In the genomic region with DNA sequence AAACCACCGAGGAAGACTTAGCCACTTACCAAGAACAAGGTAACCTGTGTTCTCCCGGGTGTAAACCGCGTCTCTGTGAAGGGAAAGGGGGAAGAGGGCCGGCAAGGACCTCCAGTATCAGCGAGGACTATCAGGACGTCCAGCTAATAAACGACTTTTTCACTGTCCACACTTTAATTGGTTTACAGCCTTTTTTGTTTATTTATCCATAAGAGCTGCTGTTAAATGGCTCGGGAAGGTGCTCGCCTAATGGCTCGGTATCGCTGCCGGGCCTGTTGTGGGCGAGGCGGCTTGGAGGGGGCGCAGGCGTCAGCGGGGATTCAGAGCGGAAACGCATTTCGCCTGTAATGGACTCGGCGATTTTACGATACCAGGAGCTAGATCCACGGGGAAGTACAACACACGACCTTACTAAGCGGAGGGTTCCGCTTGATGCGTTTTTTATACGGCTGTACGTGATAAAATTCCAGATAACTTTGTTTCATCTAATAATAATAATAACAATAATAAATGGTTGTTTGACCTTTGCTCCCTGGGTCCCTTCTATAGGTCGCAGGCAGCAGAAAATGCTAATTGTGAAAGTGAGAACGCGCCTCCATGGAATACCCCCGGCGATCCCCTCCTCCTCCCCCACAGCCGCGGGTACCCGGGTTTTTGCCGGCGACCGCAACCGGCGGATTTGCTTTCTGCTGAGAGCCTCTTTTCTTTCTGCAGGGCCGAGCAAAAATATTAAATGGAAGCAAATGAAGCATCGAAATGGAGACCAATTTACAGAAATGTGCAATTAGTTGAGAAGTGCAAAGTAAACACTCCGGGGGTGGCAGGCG, we compare ENCODE assay signal across 1 cellular context.
TF ChIP-seq lines count a peak whose summit lies in the region.

No MANE protein-coding gene starts in this region.

TF ChIP-seq in SK-N-SH, 30 proteins besides CTCF, POLR2A, EP300 and RAD21 (continued from another document):
- TF ChIP-seq, protein P1, sequence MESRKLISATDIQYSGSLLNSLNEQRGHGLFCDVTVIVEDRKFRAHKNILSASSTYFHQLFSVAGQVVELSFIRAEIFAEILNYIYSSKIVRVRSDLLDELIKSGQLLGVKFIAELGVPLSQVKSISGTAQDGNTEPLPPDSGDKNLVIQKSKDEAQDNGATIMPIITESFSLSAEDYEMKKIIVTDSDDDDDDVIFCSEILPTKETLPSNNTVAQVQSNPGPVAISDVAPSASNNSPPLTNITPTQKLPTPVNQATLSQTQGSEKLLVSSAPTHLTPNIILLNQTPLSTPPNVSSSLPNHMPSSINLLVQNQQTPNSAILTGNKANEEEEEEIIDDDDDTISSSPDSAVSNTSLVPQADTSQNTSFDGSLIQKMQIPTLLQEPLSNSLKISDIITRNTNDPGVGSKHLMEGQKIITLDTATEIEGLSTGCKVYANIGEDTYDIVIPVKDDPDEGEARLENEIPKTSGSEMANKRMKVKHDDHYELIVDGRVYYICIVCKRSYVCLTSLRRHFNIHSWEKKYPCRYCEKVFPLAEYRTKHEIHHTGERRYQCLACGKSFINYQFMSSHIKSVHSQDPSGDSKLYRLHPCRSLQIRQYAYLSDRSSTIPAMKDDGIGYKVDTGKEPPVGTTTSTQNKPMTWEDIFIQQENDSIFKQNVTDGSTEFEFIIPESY (IDR thresholded peaks at IDR 0.05; ENCODE audit: borderline replicate concordance, low read depth), result no peak
- peak; percentile 54; the same call in 1 of the 2 replicates for TF ChIP-seq EZH2phosphoT487 (IDR thresholded peaks at IDR 0.05; ENCODE audit: borderline replicate concordance, low read depth)
TF ChIP-seq in SK-N-SH: peak in this region for 1.
